Comparison of ENCODE assay signal across 14 cellular contexts in genomic region chr2:159086332-159086731, GRCh38.
A peak's percentile ranks its signal among the peaks of the same experiment; 100 is the strongest.
DNase-seq lines count a peak whose midpoint lies in the region; ATAC-seq and TF ChIP-seq lines count a peak whose summit lies in the region.
"Had no signal": no experiment of that assay in that cellular context is flagged by ENCODE, and none has a peak within 500 bp of the region (broad histone marks: within the 10 kb centered on the region; RNA-seq: fewer than 3 reads in every experiment).

No MANE protein-coding gene starts in this region.

- no peak for TF ChIP-seq CTCF in VCaP (conservative IDR thresholded peaks at IDR 0.05)

- ATAC-seq in left ventricle myocardium superior (no peak), GM21717 (IDR thresholded peaks at IDR 0.05; ENCODE audit: unreplicated experiment) (no peak), HG02759 (IDR thresholded peaks at IDR 0.05; ENCODE audit: unreplicated experiment) (no peak)
- ATAC-seq: activated CD4-positive, alpha-beta T cell treated with anti-CD3 and anti-CD28 coated beads for 36 hours; left lobe of liver; Panc1 had no signal

- DNase-seq in DMS 273 (lab: John Stamatoyannopoulos, UW; ENCODE audit: unreplicated experiment): peak; percentile 93
- peak; percentile 15 for DNase-seq in NCI-H1092 (lab: John Stamatoyannopoulos, UW)
- DNase-seq in left ventricle myocardium superior: peak; percentile 44
- no peak for DNase-seq in COLO829 (ENCODE audit: low spot score)
- no peak for DNase-seq in HCEC 1CT
- DNase-seq: activated CD4-positive, alpha-beta T cell treated with anti-CD3 and anti-CD28 coated beads for 36 hours; activated T-cell treated with anti-CD3 and anti-CD28 coated beads, Interleukin-2, amount 50 U/mL, for 24 hours; effector CD8-positive, alpha-beta T cell had no signal

- intact Hi-C loops in left ventricle myocardium superior (cut with micrococcal nuclease): no loop called here

- peak overlapping the region; percentile 82; the same call in 1 of the 2 replicates for H3K27ac ChIP-seq in VCaP
- H3K27ac ChIP-seq: BLaER1 had no signal

Comparison
In these comparisons a context has a peak if more than half of its experiments do, and no peak if none do; other contexts are left out.
1. DNase-seq: peak in DMS 273 (single experiment), NCI-H1092 (single experiment) and left ventricle myocardium superior (single experiment); none in COLO829 (single experiment) and HCEC 1CT (single experiment).